ENCODE assay signal across 9 cellular contexts in the genomic region with DNA sequence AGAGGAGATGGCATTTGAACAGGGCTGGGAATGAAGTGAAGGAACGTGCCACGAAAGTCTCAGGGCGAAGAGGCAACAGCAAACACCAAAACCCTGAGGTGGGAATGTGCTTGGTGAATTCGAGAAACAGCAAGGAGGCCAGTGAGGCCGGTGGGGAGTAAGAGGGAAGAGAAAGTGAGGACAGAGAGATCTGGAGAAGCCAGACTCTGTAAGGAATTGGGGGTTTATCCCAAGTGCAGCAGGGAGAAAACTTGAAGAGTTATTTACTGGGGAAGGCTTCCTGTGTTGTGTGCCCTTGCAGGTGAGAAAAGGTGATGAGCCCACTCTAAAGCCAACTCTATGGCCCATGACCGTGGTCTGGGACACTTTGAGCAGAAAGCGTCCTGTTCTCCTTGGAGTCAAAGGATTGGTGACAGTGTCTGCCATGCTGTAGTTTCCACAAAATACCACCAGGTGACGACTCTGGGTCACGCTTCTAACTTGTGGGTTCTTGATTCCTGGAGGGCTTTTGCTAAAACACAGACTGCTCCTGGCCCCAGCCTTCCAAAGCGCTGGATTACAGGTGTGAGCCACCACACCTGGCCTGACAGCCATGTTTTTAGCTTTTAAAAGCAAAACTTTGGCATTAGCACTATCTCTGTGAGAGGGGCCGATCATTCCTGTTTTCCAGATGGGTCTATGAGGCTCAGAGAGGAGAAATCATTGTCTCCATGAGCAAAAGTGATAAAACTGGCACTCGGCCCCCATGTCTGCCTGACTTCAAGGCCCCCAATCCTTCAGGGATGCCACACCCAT. TPM values are rescaled to one million over a fixed set of nuclear protein-coding genes. Genes with fewer than 3 reads are reported as not detected.
A peak's percentile ranks its signal among the peaks of the same experiment; 100 is the strongest.
DNase-seq lines count a peak whose midpoint lies in the region; ATAC-seq and TF ChIP-seq lines count a peak whose summit lies in the region.
"Had no signal": no experiment of that assay in that cellular context is flagged by ENCODE, and none has a peak within 500 bp of the region (broad histone marks: within the 10 kb centered on the region; RNA-seq: fewer than 3 reads in every experiment).

No MANE protein-coding gene starts in this region.

- H3K4me3 ChIP-seq in body of pancreas = no peak overlapping the region
- H3K4me3 ChIP-seq: skin epidermis had no signal

- ATAC-seq in body of pancreas = peak; percentile 78
- no peak for ATAC-seq in HG03175 (IDR thresholded peaks at IDR 0.05; ENCODE audit: unreplicated experiment)

- no peaks in the 10 kb centered on the region for H3K9me3 ChIP-seq in body of pancreas

- no peaks in the 10 kb centered on the region for H3K4me1 ChIP-seq in body of pancreas

- no peaks in the 10 kb centered on the region for H3K36me3 ChIP-seq in body of pancreas (replicated peaks in 1 of 2; ENCODE audit: insufficient read depth in 1 of 2, low read depth in 2 of 2)

- 25 to 32% methylated on average over 11 to 12 of the region's 12 CpGs for WGBS in body of pancreas, 2 donors

- no peak for TF ChIP-seq POLR2A in body of pancreas (IDR thresholded peaks at IDR 0.05)

- no peak overlapping the region for H3K27ac ChIP-seq in body of pancreas
- H3K27ac ChIP-seq: skin epidermis had no signal

- intact Hi-C loops in body of pancreas (cut with DNase I) = no loop called here

- TF ChIP-seq CTCF in body of pancreas (IDR thresholded peaks at IDR 0.05) = peak; percentile 74 to 94 (median 88)

- DNase-seq in AML-193 (lab: John Stamatoyannopoulos, UW) = peak; percentile 51 to 57
- peak; percentile 54 for DNase-seq in GM19238 (ENCODE audit: insufficient read length, low spot score)
- peak; percentile 62 for DNase-seq in NCI-H146 treated with DMSO at 0.1 percent for 48 hours (lab: John Stamatoyannopoulos, UW; ENCODE audit: unreplicated experiment)
- peak; percentile 4 for DNase-seq in T-helper 9 cell
- DNase-seq in body of pancreas = peak; percentile 59 to 71 (median 66)
- peak; percentile 86 for DNase-seq in inferior parietal cortex (ENCODE audit: extremely low spot score)
- DNase-seq in stimulated activated CD4-positive, alpha-beta T cell treated with anti-CD3 and anti-CD28 coated beads, Interleukin-12 subunit alpha, Interleukin-12 subunit beta, amount 100 ng/mL, for 48 hours (ENCODE audit: low read depth in 2 of 3, low spot score in 1 of 3) = peak; percentile 16 to 56 (median 32)

- no peaks in the 10 kb centered on the region for H3K27me3 ChIP-seq in body of pancreas

RNA-seq across cellular contexts. Expression of gene CSNK2A1, which starts 18.0 kb away (rescaled TPM):
- total RNA-seq in body of pancreas = 10 to 100 TPM; 40.5 to 52.7 TPM

RNA-seq across cellular contexts. Expression of gene TCF15, which starts 48.5 kb away (rescaled TPM):
- not detected for total RNA-seq in body of pancreas

Comparison
In these comparisons a context has a peak if more than half of its experiments do, and no peak if none do; other contexts are left out.
1. DNase-seq: peak in every context shown above with its lines; median percentile 86 in inferior parietal cortex; 66 in body of pancreas; 62 in NCI-H146 treated with DMSO at 0.1 percent for 48 hours; 54 in AML-193; 54 in GM19238; 32 in stimulated activated CD4-positive, alpha-beta T cell treated with anti-CD3 and anti-CD28 coated beads, Interleukin-12 subunit alpha, Interleukin-12 subunit beta, amount 100 ng/mL, for 48 hours; 4 in T-helper 9 cell.